ENCODE assay signal across 18 cellular contexts in the genomic region with DNA sequence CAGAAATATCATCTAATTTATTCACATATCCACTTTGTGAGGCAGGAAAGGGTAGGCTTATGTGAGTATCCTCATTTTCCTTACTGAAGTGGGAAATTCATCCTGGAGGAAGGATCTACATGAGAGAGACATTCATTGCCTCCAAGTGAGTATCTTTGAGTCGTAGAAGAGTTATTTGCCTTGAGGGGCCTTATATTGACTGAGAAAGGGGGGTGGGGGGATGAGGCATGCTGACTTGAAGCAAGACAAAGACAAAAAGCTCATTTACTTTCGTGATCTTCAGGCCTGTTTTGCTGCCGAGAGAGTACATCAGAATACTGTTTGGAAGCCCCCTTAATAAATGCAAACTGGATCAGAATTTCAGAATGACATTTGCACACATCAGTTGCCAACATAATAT. TPM values are rescaled to one million over a fixed set of nuclear protein-coding genes. Genes with fewer than 3 reads are reported as not detected.
DNase-seq lines count a peak whose midpoint lies in the region; ATAC-seq and TF ChIP-seq lines count a peak whose summit lies in the region.
"Had no signal": no experiment of that assay in that cellular context is flagged by ENCODE, and none has a peak within 500 bp of the region (broad histone marks: within the 10 kb centered on the region; RNA-seq: fewer than 3 reads in every experiment).

No MANE protein-coding gene starts in this region.

- CTCF ChIA-PET in activated CD8-positive, alpha-beta T cell treated with anti-CD3 and anti-CD28 coated beads for 36 hours (lab: Charles Lee), result interaction anchor here (0.8 to 1.9 kb wide), 2 partner anchors 14 to 17 kb away, joined by 3 to 6 read pairs; partner anchors contain the start of gene NEDD4L

- no peak overlapping the region for H2AFZ ChIP-seq in hepatocyte
- no peak overlapping the region for H2AFZ ChIP-seq in neural progenitor cell (replicated peaks)

- H3K79me2 ChIP-seq in hepatocyte (no peaks in the 10 kb centered on the region), neural progenitor cell (ENCODE audit: low read depth) (no peaks in the 10 kb centered on the region)

- DNase-seq in ELF-1 (ENCODE audit: low read depth, low spot score) (peak; percentile 35), hepatocyte (ENCODE audit: low spot score) (no peak), neural progenitor cell (ENCODE audit: low spot score) (peak; percentile 9), HAP-1 (ENCODE audit: low spot score in 2 of 2) (no peak)
- no peak for DNase-seq in activated CD8-positive, alpha-beta T cell treated with anti-CD3 and anti-CD28 coated beads for 36 hours
- DNase-seq: DMS 273 treated with DMSO at 0.1 percent for 48 hours, Karpas-422, NCI-H1417 treated with DMSO at 0.1 percent for 48 hours, NCI-H187 treated with DMSO at 0.1 percent for 48 hours, NCI-H226, NCI-H524 treated with DMSO at 0.1 percent for 48 hours, SIG-M5 had no signal

- H3K9me2 ChIP-seq in hepatocyte (replicated peaks; ENCODE audit: insufficient read depth), result no peaks in the 10 kb centered on the region

- peaks cover 39% of the 10 kb centered on the region for H3F3A ChIP-seq in neural progenitor cell (ENCODE audit: low read depth)

- H3K4me2 ChIP-seq in hepatocyte (peak overlapping the region; percentile 14), neural progenitor cell (peak overlapping the region; percentile 26)

- intact Hi-C loops in activated CD8-positive, alpha-beta T cell treated with anti-CD3 and anti-CD28 coated beads for 36 hours (cut with micrococcal nuclease), result loop anchor here (5.0 kb wide), 1 partner anchor 224 kb away; the partner anchor contains the start of gene ATP8B1

- no peaks in the 10 kb centered on the region for H3K36me3 Mint-ChIP-seq in neural progenitor cell
- no peaks in the 10 kb centered on the region for H3K36me3 Mint-ChIP-seq in activated CD8-positive, alpha-beta T cell treated with anti-CD3 and anti-CD28 coated beads for 36 hours (ENCODE audit: low read depth)

- no peak overlapping the region for H3K4me3 ChIP-seq in HUES64 (ENCODE audit: low read length)
- no peak overlapping the region for H3K4me3 ChIP-seq in hepatocyte
- H3K4me3 ChIP-seq in neural progenitor cell, result no peak overlapping the region
- H3K4me3 ChIP-seq in HAP-1, result no peak overlapping the region

- H3K9me3 Mint-ChIP-seq in neural progenitor cell, result no peaks in the 10 kb centered on the region
- H3K9me3 Mint-ChIP-seq in activated CD8-positive, alpha-beta T cell treated with anti-CD3 and anti-CD28 coated beads for 36 hours, result no peaks in the 10 kb centered on the region
- H3K9me3 Mint-ChIP-seq: IgD-negative memory B cell had no signal

- H4K20me1 ChIP-seq in hepatocyte (ENCODE audit: insufficient read depth, poor library complexity, severe bottlenecking), result no peaks in the 10 kb centered on the region
- no peaks in the 10 kb centered on the region for H4K20me1 ChIP-seq in neural progenitor cell (ENCODE audit: low read depth)

- in situ Hi-C loops in HAP-1 (cut with MboI; ENCODE audit: low sequenced_read_pairs), result no loop called here

- H3K9me3 ChIP-seq in HUES64 (ENCODE audit: insufficient read depth, low read depth, low read length) (no peaks in the 10 kb centered on the region), hepatocyte (ENCODE audit: low read depth) (no peaks in the 10 kb centered on the region), neural progenitor cell (ENCODE audit: low read depth) (no peaks in the 10 kb centered on the region), HAP-1 (no peaks in the 10 kb centered on the region; the same call in 1 of the 2 replicates)

- H3K27me3 ChIP-seq in HUES64 (ENCODE audit: insufficient read depth, low read length) (no peaks in the 10 kb centered on the region), hepatocyte (no peaks in the 10 kb centered on the region), neural progenitor cell (no peaks in the 10 kb centered on the region), HAP-1 (ENCODE audit: low read depth) (peaks cover 6% of the 10 kb centered on the region; the same call in 1 of the 2 replicates)

- peaks cover 23% of the 10 kb centered on the region for H3K4me1 Mint-ChIP-seq in neural progenitor cell
- no peaks in the 10 kb centered on the region for H3K4me1 Mint-ChIP-seq in activated CD8-positive, alpha-beta T cell treated with anti-CD3 and anti-CD28 coated beads for 36 hours (ENCODE audit: low read depth)
- H3K4me1 Mint-ChIP-seq: B cell, IgD-negative memory B cell had no signal

- peaks cover 2% of the 10 kb centered on the region for H3K27me3 Mint-ChIP-seq in neural progenitor cell (ENCODE audit: insufficient read depth, low read depth)
- no peaks in the 10 kb centered on the region for H3K27me3 Mint-ChIP-seq in activated CD8-positive, alpha-beta T cell treated with anti-CD3 and anti-CD28 coated beads for 36 hours
- H3K27me3 Mint-ChIP-seq: B cell, IgD-negative memory B cell had no signal

- POLR2A ChIA-PET in activated CD8-positive, alpha-beta T cell treated with anti-CD3 and anti-CD28 coated beads for 36 hours (lab: Charles Lee), result no interaction called here

- no peak for TF ChIP-seq CTCF in hepatocyte (IDR thresholded peaks at IDR 0.05; ENCODE audit: poor library complexity)
- no peak for TF ChIP-seq CTCF in neural progenitor cell (IDR thresholded peaks at IDR 0.05)
- no peak for TF ChIP-seq CTCF in activated CD8-positive, alpha-beta T cell treated with anti-CD3 and anti-CD28 coated beads for 36 hours (IDR thresholded peaks at IDR 0.05)

- H3K36me3 ChIP-seq in HUES64 (ENCODE audit: insufficient read depth, low read length) (no peaks in the 10 kb centered on the region), hepatocyte (replicated peaks; ENCODE audit: insufficient read depth, low read depth) (no peaks in the 10 kb centered on the region), neural progenitor cell (no peaks in the 10 kb centered on the region), HAP-1 (replicated peaks) (no peaks in the 10 kb centered on the region)

- WGBS in HUES64, result 32% methylated on average over 3 of the region's 3 CpGs
- WGBS in hepatocyte (ENCODE audit: low lambda C conversion rate, missing lambda C conversion rate), result 40% methylated on average over 3 of the region's 3 CpGs

- H3K9ac ChIP-seq in HUES64 (ENCODE audit: low read depth, low read length) (0 out of 2 replicates have a peak overlapping the region, but pooled peaks have one; percentile 31), neural progenitor cell (no peak overlapping the region)

- no peak overlapping the region for H3K4me3 Mint-ChIP-seq in neural progenitor cell
- H3K4me3 Mint-ChIP-seq in activated CD8-positive, alpha-beta T cell treated with anti-CD3 and anti-CD28 coated beads for 36 hours, result no peak overlapping the region
- H3K4me3 Mint-ChIP-seq: B cell, IgD-negative memory B cell had no signal

- no peak for ATAC-seq in activated CD8-positive, alpha-beta T cell treated with anti-CD3 and anti-CD28 coated beads for 36 hours
- no peak for ATAC-seq in GM18498 (IDR thresholded peaks at IDR 0.05; ENCODE audit: unreplicated experiment)
- ATAC-seq: HCT116 had no signal

- H3K4me1 ChIP-seq in HUES64 (ENCODE audit: insufficient read depth, low read length) (peaks cover 31% of the 10 kb centered on the region; the same call in 1 of the 2 replicates), hepatocyte (ENCODE audit: insufficient read depth) (peaks cover 41% of the 10 kb centered on the region), neural progenitor cell (peaks cover 40% of the 10 kb centered on the region), HAP-1 (no peaks in the 10 kb centered on the region)

- peak overlapping the region; percentile 70; the same call in 1 of the 2 replicates for H3K27ac ChIP-seq in HUES64 (ENCODE audit: low read depth, low read length)
- H3K27ac ChIP-seq in hepatocyte, result peak overlapping the region; percentile 53
- no peak overlapping the region for H3K27ac ChIP-seq in neural progenitor cell
- H3K27ac ChIP-seq: RWPE1 had no signal

- no peak overlapping the region for H3K27ac Mint-ChIP-seq in neural progenitor cell
- no peak overlapping the region for H3K27ac Mint-ChIP-seq in activated CD8-positive, alpha-beta T cell treated with anti-CD3 and anti-CD28 coated beads for 36 hours
- H3K27ac Mint-ChIP-seq: B cell, IgD-negative memory B cell had no signal

RNA-seq across cellular contexts. Expression of gene NEDD4L, which starts 17.6 kb away (rescaled TPM):
- polyA plus RNA-seq in HUES64 (2013, experiment 1 of 2), result 30.1 TPM
- 39.2 TPM for polyA plus RNA-seq in HUES64 (2013, experiment 2 of 2)
- total RNA-seq in hepatocyte (139 and 140 TPM in 2 replicates), neural progenitor cell (ENCODE audit: low replicate concordance) (51.5 and 55.5 TPM in 2 replicates)
- polyA plus RNA-seq in hepatocyte, result 104 and 122 TPM in 2 replicates
- 1 to 10 TPM; 7.5 to 8.5 TPM for total RNA-seq in activated CD8-positive, alpha-beta T cell treated with anti-CD3 and anti-CD28 coated beads for 36 hours

Comparison
In these comparisons a context has a peak if more than half of its experiments do, and no peak if none do; other contexts are left out.
1. DNase-seq: peak in ELF-1 (single experiment) and neural progenitor cell (single experiment); none in hepatocyte (single experiment), activated CD8-positive, alpha-beta T cell treated with anti-CD3 and anti-CD28 coated beads for 36 hours (single experiment) and HAP-1 (0 of 2).